In genomic region chr17:27489045-27489715, GRCh38 we compare ENCODE assay signal across 1 cellular context.
TF ChIP-seq lines count a peak whose summit lies in the region.

No MANE protein-coding gene starts in this region.

TF ChIP-seq in SK-N-SH treated with all-trans-retinoic acid at 6 μM for 48 hours, 23 proteins besides CTCF, POLR2A, EP300 and RAD21 (continued from another document):
- TF ChIP-seq ZNF70 (CRISPR knock-in tag; IDR thresholded peaks at IDR 0.05) (no peak), ARNTL (CRISPR knock-in tag; IDR thresholded peaks at IDR 0.05; ENCODE audit: borderline replicate concordance, low read depth) (no peak), CSDC2 (CRISPR knock-in tag; IDR thresholded peaks at IDR 0.05) (no peak), BACH2 (CRISPR knock-in tag; IDR thresholded peaks at IDR 0.05; ENCODE audit: borderline replicate concordance) (no peak), OSR1 (CRISPR knock-in tag; IDR thresholded peaks at IDR 0.05) (no peak), TCF4 (CRISPR knock-in tag; IDR thresholded peaks at IDR 0.05; ENCODE audit: borderline replicate concordance) (no peak), ESRRG (CRISPR knock-in tag; IDR thresholded peaks at IDR 0.05) (no peak), CREB5 (CRISPR knock-in tag; IDR thresholded peaks at IDR 0.05; ENCODE audit: low read depth) (no peak), ZNF8 (CRISPR knock-in tag; IDR thresholded peaks at IDR 0.05) (no peak)
